ENCODE assay signal across 8 cellular contexts in genomic region chr16:67481561-67482259, GRCh38. TPM values are rescaled to one million over a fixed set of nuclear protein-coding genes. Genes with fewer than 3 reads are reported as not detected.
DNase-seq lines count a peak whose midpoint lies in the region; TF ChIP-seq lines count a peak whose summit lies in the region.

No MANE protein-coding gene starts in this region.

- H3K27me3 ChIP-seq in BJ (ENCODE audit: control insufficient read depth, insufficient read depth, low read length) = no peaks in the 10 kb centered on the region
- H3K27me3 ChIP-seq in HAP-1 (ENCODE audit: low read depth) = no peaks in the 10 kb centered on the region
- no peaks in the 10 kb centered on the region for H3K27me3 ChIP-seq in Peyer's patch
- peaks cover 11% of the 10 kb centered on the region for H3K27me3 ChIP-seq in iPS-20b (ENCODE audit: insufficient read depth, low read length)

- in situ Hi-C loops in HAP-1 (cut with MboI; ENCODE audit: low sequenced_read_pairs) = no loop called here
- in situ Hi-C loops in astrocyte of the cerebellum (cut with HindIII; ENCODE audit: low sequenced_read_pairs) = no loop called here

- peak overlapping the region; percentile 87 to 99 (median 93) for H3K27ac ChIP-seq in Peyer's patch
- H3K27ac ChIP-seq in iPS-20b (ENCODE audit: low read length) = no peak overlapping the region

- H3K36me3 ChIP-seq in BJ (ENCODE audit: control insufficient read depth, insufficient read depth, low read length) (no peaks in the 10 kb centered on the region), HAP-1 (replicated peaks) (no peaks in the 10 kb centered on the region), Peyer's patch (no peaks in the 10 kb centered on the region), iPS-20b (ENCODE audit: insufficient read depth, low read depth, low read length) (no peaks in the 10 kb centered on the region)

- peak overlapping the region; percentile 47 for H3K4me3 ChIP-seq in BJ (ENCODE audit: low read depth, low read length)
- H3K4me3 ChIP-seq in HAP-1 = peak overlapping the region; percentile 96
- peak overlapping the region; percentile 88 to 96 (median 92) for H3K4me3 ChIP-seq in Peyer's patch
- peak overlapping the region; percentile 74 for H3K4me3 ChIP-seq in astrocyte of the cerebellum (ENCODE audit: low read depth, low read length)
- H3K4me3 ChIP-seq in iPS-20b (ENCODE audit: low read length) = peak overlapping the region; percentile 71

- no peak for DNase-seq in BJ (ENCODE audit: low read depth)
- peak; percentile 37 to 73 for DNase-seq in HAP-1 (ENCODE audit: low spot score in 2 of 2)
- peak; percentile 38 to 79 (median 75) for DNase-seq in Peyer's patch
- no peak for DNase-seq in astrocyte of the cerebellum (ENCODE audit: low read depth)
- DNase-seq in stimulated activated CD4-positive, alpha-beta T cell treated with anti-CD3 and anti-CD28 coated beads, Interleukin-15, amount 100 ng/mL, for 24 hours = peak; percentile 78
- DNase-seq in HuH-7.5 (ENCODE audit: low spot score) = no peak
- no peak for DNase-seq in GOT3 (lab: John Stamatoyannopoulos, UW)

- no peak for TF ChIP-seq CTCF in BJ (IDR thresholded peaks at IDR 0.05; ENCODE audit: insufficient read depth, low read depth, low read length)
- TF ChIP-seq CTCF in Peyer's patch (IDR thresholded peaks at IDR 0.05) = no peak
- no peak for TF ChIP-seq CTCF in astrocyte of the cerebellum (IDR thresholded peaks at IDR 0.05; ENCODE audit: low read depth, low read length, missing control alignments)

- CTCF ChIA-PET in BJ (lab: Yijun Ruan, JAX) = interaction anchor here (0.6 to 8.8 kb wide), 29 partner anchors 9 to 221 kb away, joined by 3 to 63 read pairs (median 4); partner anchors contain the start of genes C16orf86, CARMIL2, CTCF and ENKD1

- H3K4me1 ChIP-seq in HAP-1 (peaks cover 13% of the 10 kb centered on the region), Peyer's patch (peaks cover 0 to 34% (median 14%) of the 10 kb centered on the region in 4 donors), iPS-20b (ENCODE audit: insufficient read depth, low read length) (peaks cover 8% of the 10 kb centered on the region; the same call in 1 of the 2 replicates)

- POLR2A ChIA-PET in BJ (lab: Charles Lee) = interaction anchor here (0.7 kb wide), 1 partner anchor 14 kb away, joined by 3 read pairs; no protein-coding TSS in a partner anchor

- TF ChIP-seq POLR2A in Peyer's patch (IDR thresholded peaks at IDR 0.05) = no peak

- peak overlapping the region; percentile 76 for H3K9ac ChIP-seq in iPS-20b (ENCODE audit: low read depth, low read length)

- H3K9me3 ChIP-seq in HAP-1 (no peaks in the 10 kb centered on the region), Peyer's patch (no peaks in the 10 kb centered on the region), iPS-20b (ENCODE audit: insufficient read depth, low read depth, low read length) (no peaks in the 10 kb centered on the region)

RNA-seq across cellular contexts. Expression of gene ATP6V0D1, which starts 0.8 kb away (rescaled TPM):
- 111 and 155 TPM in 2 replicates for polyA plus RNA-seq in BJ (2011; rRNA removed)
- 138 and 208 TPM in 2 replicates for polyA minus RNA-seq in BJ (2011; rRNA and poly(A)+ RNA removed)
- 100 to 1,000 TPM; 131 to 223 (median 202) TPM for total RNA-seq in Peyer's patch

RNA-seq across cellular contexts. Expression of gene AGRP, which starts 1.6 kb away (rescaled TPM):
- not detected in 2 replicates for polyA plus RNA-seq in BJ (2011; rRNA removed)
- polyA minus RNA-seq in BJ (2011; rRNA and poly(A)+ RNA removed) = not detected in 2 replicates
- total RNA-seq in Peyer's patch = not detected

RNA-seq across cellular contexts. Expression of gene RIPOR1, which starts 46.9 kb away (rescaled TPM):
- polyA plus RNA-seq in BJ (2011; rRNA removed) = 7.4 and 12.7 TPM in 2 replicates
- 14.6 and 27.2 TPM in 2 replicates for polyA minus RNA-seq in BJ (2011; rRNA and poly(A)+ RNA removed)
- 10 to 100 TPM; 10.5 to 70.1 (median 42.5) TPM for total RNA-seq in Peyer's patch

RNA-seq across cellular contexts. Expression of gene HSD11B2, which starts 50.8 kb away (rescaled TPM):
- 0.07 TPM in 1 of 2 replicates, not detected in the other for polyA plus RNA-seq in BJ (2011; rRNA removed)
- polyA minus RNA-seq in BJ (2011; rRNA and poly(A)+ RNA removed) = not detected in 2 replicates
- 100 to 1,000 TPM; 116 to 688 (median 499) TPM for total RNA-seq in Peyer's patch

Comparison
In these comparisons a context has a peak if more than half of its experiments do, and no peak if none do; other contexts are left out.
1. DNase-seq: peak in HAP-1 (2 of 2), Peyer's patch (3 of 3) and stimulated activated CD4-positive, alpha-beta T cell treated with anti-CD3 and anti-CD28 coated beads, Interleukin-15, amount 100 ng/mL, for 24 hours (single experiment); none in BJ (single experiment), astrocyte of the cerebellum (single experiment), HuH-7.5 (single experiment) and GOT3 (single experiment).
2. Peak in every context shown above with its lines, with median percentiles within 50 percentile points of each other: H3K4me3 ChIP-seq.